Comparison of ENCODE assay signal across 17 cellular contexts in the genomic region with DNA sequence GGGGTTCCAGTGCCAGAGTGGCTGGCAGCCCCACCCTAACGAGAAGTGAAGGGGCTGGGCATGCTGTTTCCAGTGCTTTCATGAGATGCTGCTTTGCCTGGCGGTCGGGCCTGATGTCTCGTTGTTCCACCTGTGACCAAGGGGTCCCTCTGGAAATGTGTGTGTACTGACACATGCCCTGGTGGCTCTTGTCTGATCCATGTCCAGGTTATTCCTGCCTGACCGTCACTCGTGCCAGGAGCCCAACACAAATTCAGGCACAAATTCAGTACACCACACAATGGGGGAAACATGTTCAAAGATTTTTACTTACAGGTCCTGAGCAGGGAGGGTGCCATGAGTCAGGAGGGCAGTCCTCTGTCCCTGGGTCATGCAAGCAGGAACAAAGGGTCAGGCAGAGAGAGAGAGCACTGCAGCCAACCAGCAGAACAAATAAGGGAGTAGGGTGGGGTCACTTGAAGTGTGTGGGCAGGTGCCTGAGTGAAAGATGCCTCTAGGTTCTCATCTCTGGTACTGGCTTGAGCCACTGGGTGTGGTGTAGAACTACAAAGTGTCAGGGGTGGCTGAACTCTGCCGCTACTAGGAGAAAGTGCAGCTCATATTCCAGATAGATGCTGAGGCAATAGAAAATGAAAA.
DNase-seq lines count a peak whose midpoint lies in the region; ATAC-seq, FAIRE-seq and TF ChIP-seq lines count a peak whose summit lies in the region.
"Had no signal": no experiment of that assay in that cellular context is flagged by ENCODE, and none has a peak within 500 bp of the region (broad histone marks: within the 10 kb centered on the region; RNA-seq: fewer than 3 reads in every experiment).

No MANE protein-coding gene starts in this region.

- peak; percentile 51 for DNase-seq in activated effector memory CD4-positive, alpha-beta T cell treated with anti-CD3 and anti-CD28 coated beads, Interleukin-2, amount 50 U/mL, for 16 hours
- DNase-seq in activated effector memory CD4-positive, alpha-beta T cell treated with Interleukin-2 at 50 U/mL for 16 hours: no peak
- DNase-seq in K562 (ENCODE audit: extremely low read depth in 1 of 4, low spot score in 3 of 4): peak in 2 of 4 experiments; percentile 43 to 47
- no peak for DNase-seq in mucosa of descending colon
- DNase-seq in upper lobe of right lung: no peak
- no peak for DNase-seq in hepatic stellate cell (ENCODE audit: low spot score)
- DNase-seq in hepatocyte (ENCODE audit: low spot score): no peak
- DNase-seq: activated CD4-positive, alpha-beta T cell treated with anti-CD3 and anti-CD28 coated beads for 4 hours; CD8-positive, alpha-beta memory T cell; endodermal cell; KG1; MV-4-11; NCI-H1694 treated with DMSO at 0.1 percent for 48 hours had no signal

- no peak for TF ChIP-seq RAD21 in K562 (CRISPR knock-in tag; conservative IDR thresholded peaks at IDR 0.05 in 1 of 2, IDR thresholded peaks at IDR 0.05 in 1 of 2)

- intact Hi-C loops in K562 (cut with micrococcal nuclease) (loop anchor here (5.0 kb wide), 1 partner anchor 77 kb away; no protein-coding TSS in a partner anchor), mucosa of descending colon (cut with DNase I, micrococcal nuclease) (no loop called here), upper lobe of right lung (cut with DNase I) (no loop called here)

- no peaks in the 10 kb centered on the region for H3K36me3 ChIP-seq in K562 (ENCODE audit: control insufficient read depth, insufficient read depth, low read length)
- H3K36me3 ChIP-seq in mucosa of descending colon (ENCODE audit: low read depth): no peaks in the 10 kb centered on the region
- no peaks in the 10 kb centered on the region for H3K36me3 ChIP-seq in upper lobe of right lung
- H3K36me3 ChIP-seq in hepatocyte (replicated peaks; ENCODE audit: insufficient read depth, low read depth): no peaks in the 10 kb centered on the region

- H3K79me2 ChIP-seq in K562 (ENCODE audit: control insufficient read depth, insufficient read depth, low read length) (no peaks in the 10 kb centered on the region), hepatocyte (no peaks in the 10 kb centered on the region)

- TF ChIP-seq POLR2A in K562 (conservative IDR thresholded peaks at IDR 0.05): no peak

- H4K20me1 ChIP-seq in K562 (replicated peaks; ENCODE audit: control insufficient read depth, insufficient read depth, low read length): no peaks in the 10 kb centered on the region
- no peaks in the 10 kb centered on the region for H4K20me1 ChIP-seq in hepatocyte (ENCODE audit: insufficient read depth, poor library complexity, severe bottlenecking)

- H3K9me2 ChIP-seq in hepatocyte (replicated peaks; ENCODE audit: insufficient read depth): no peaks in the 10 kb centered on the region

- in situ Hi-C loops in K562 (cut with MboI): no loop called here

- TF ChIP-seq CTCF in K562 (IDR thresholded peaks at IDR 0.05 in 2 of 3, conservative IDR thresholded peaks at IDR 0.05 in 1 of 3; ENCODE audit: insufficient read depth in 2 of 3, low read depth in 1 of 3, low read length in 3 of 3): no peak
- no peak for TF ChIP-seq CTCF in mucosa of descending colon (IDR thresholded peaks at IDR 0.05)
- no peak for TF ChIP-seq CTCF in upper lobe of right lung (IDR thresholded peaks at IDR 0.05)
- no peak for TF ChIP-seq CTCF in hepatocyte (IDR thresholded peaks at IDR 0.05; ENCODE audit: poor library complexity)

- POLR2A ChIA-PET in K562 (lab: Yijun Ruan, JAX): interaction anchor here (3.3 kb wide), 1 partner anchor 9 kb away, joined by 13 read pairs; no protein-coding TSS in a partner anchor

- H3K9ac ChIP-seq in K562 (ENCODE audit: insufficient read depth in 1 of 2, low read depth in 2 of 2, low read length in 2 of 2): peak overlapping the region in 1 of 2 experiments; percentile 42; a peak in 2 of 4 replicates

- CTCF ChIA-PET in K562 (lab: Yijun Ruan, JAX; ENCODE audit: low intra/inter-chr PET ratio): interaction anchor here (1.8 kb wide), 1 partner anchor 289 kb away, joined by 4 read pairs; no protein-coding TSS in a partner anchor

- peak; percentile 78 for FAIRE-seq in K562 (lab: Jason Lieb, UNC)
- FAIRE-seq: astrocyte had no signal

- H2AFZ ChIP-seq in K562 (ENCODE audit: low read depth, low read length): no peak overlapping the region
- H2AFZ ChIP-seq in hepatocyte: no peak overlapping the region

- no peak overlapping the region for H3K27ac ChIP-seq in K562 (ENCODE audit: extremely low read depth, low read depth, low read length)
- no peak overlapping the region for H3K27ac ChIP-seq in upper lobe of right lung
- no peak overlapping the region for H3K27ac ChIP-seq in hepatocyte
- H3K27ac ChIP-seq: RWPE1, thoracic aorta had no signal

- H3K4me3 ChIP-seq in K562 (no peak overlapping the region), mucosa of descending colon (no peak overlapping the region), upper lobe of right lung (no peak overlapping the region), hepatocyte (no peak overlapping the region)
- H3K4me3 ChIP-seq: thoracic aorta had no signal

- H3K4me1 ChIP-seq in K562 (replicated peaks in 1 of 2; ENCODE audit: control insufficient read depth in 2 of 2, insufficient read depth in 2 of 2, low read length in 2 of 2) (peaks cover 15 to 22% of the 10 kb centered on the region in 2 experiments; a peak in 4 of 5 replicates), mucosa of descending colon (ENCODE audit: low read depth) (no peaks in the 10 kb centered on the region), upper lobe of right lung (no peaks in the 10 kb centered on the region), hepatocyte (ENCODE audit: insufficient read depth) (no peaks in the 10 kb centered on the region)

- BruUV-seq in K562 (replicated peaks; lab: Mats Ljungman, UMichigan): no TSS peak

- TF ChIP-seq EP300 in K562 (IDR thresholded peaks at IDR 0.05; ENCODE audit: low read length): no peak

- 0 out of 3 replicates have a peak, but pooled peaks have one; percentile 10 for ATAC-seq in K562
- peak; percentile 27 for ATAC-seq in mucosa of descending colon
- ATAC-seq in upper lobe of right lung: peak; percentile 19
- no peak for ATAC-seq in GM18519 (IDR thresholded peaks at IDR 0.05; ENCODE audit: low FRiP score, unreplicated experiment)

- H3K9me1 ChIP-seq in K562 (ENCODE audit: control insufficient read depth, insufficient read depth, low read length): no peaks in the 10 kb centered on the region

- 62% methylated on average over 7 of the region's 7 CpGs for WGBS in K562 (ENCODE audit: insufficient coverage, low coverage, missing lambda C conversion rate)
- WGBS in hepatocyte (ENCODE audit: low lambda C conversion rate, missing lambda C conversion rate): 93% methylated on average over 7 of the region's 7 CpGs

- no peaks in the 10 kb centered on the region for H3K27me3 ChIP-seq in K562 (ENCODE audit: control insufficient read depth in 2 of 2, insufficient read depth in 2 of 2, low read length in 2 of 2)
- H3K27me3 ChIP-seq in upper lobe of right lung: no peaks in the 10 kb centered on the region
- H3K27me3 ChIP-seq in hepatocyte: no peaks in the 10 kb centered on the region

- no peaks in the 10 kb centered on the region for H3K9me3 ChIP-seq in K562 (replicated peaks; ENCODE audit: control insufficient read depth, insufficient read depth, low read depth, low read length)
- H3K9me3 ChIP-seq in mucosa of descending colon: no peaks in the 10 kb centered on the region
- H3K9me3 ChIP-seq in upper lobe of right lung: no peaks in the 10 kb centered on the region
- H3K9me3 ChIP-seq in hepatocyte (ENCODE audit: low read depth): no peaks in the 10 kb centered on the region
- H3K9me3 ChIP-seq: thoracic aorta had no signal

- H3K4me2 ChIP-seq in K562 (ENCODE audit: insufficient read depth, low read length): no peak overlapping the region
- H3K4me2 ChIP-seq in hepatocyte: no peak overlapping the region

TF ChIP-seq in K562, 482 proteins besides CTCF, POLR2A, EP300 and RAD21:
- TF ChIP-seq, protein P1, sequence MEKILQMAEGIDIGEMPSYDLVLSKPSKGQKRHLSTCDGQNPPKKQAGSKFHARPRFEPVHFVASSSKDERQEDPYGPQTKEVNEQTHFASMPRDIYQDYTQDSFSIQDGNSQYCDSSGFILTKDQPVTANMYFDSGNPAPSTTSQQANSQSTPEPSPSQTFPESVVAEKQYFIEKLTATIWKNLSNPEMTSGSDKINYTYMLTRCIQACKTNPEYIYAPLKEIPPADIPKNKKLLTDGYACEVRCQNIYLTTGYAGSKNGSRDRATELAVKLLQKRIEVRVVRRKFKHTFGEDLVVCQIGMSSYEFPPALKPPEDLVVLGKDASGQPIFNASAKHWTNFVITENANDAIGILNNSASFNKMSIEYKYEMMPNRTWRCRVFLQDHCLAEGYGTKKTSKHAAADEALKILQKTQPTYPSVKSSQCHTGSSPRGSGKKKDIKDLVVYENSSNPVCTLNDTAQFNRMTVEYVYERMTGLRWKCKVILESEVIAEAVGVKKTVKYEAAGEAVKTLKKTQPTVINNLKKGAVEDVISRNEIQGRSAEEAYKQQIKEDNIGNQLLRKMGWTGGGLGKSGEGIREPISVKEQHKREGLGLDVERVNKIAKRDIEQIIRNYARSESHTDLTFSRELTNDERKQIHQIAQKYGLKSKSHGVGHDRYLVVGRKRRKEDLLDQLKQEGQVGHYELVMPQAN (IDR thresholded peaks at IDR 0.05; ENCODE audit: borderline replicate concordance): no peak
- TF ChIP-seq ZBTB8A (IDR thresholded peaks at IDR 0.05; ENCODE audit: partially characterized antibody) (no peak), FOXA3 (CRISPR knock-in tag; conservative IDR thresholded peaks at IDR 0.05 in 1 of 2, IDR thresholded peaks at IDR 0.05 in 1 of 2) (0 out of 4 replicates have a peak, but pooled peaks of 1 of the 2 experiments have one; percentile 13), CTBP1 (IDR thresholded peaks at IDR 0.05; ENCODE audit: borderline replicate concordance) (0 out of 2 replicates have a peak, but pooled peaks have one; percentile 28), EGR1 (conservative IDR thresholded peaks at IDR 0.05) (0 out of 2 replicates have a peak, but pooled peaks have one; percentile 40), CREBBP (IDR thresholded peaks at IDR 0.05; ENCODE audit: low read depth, low read length) (no peak), FOS (IDR thresholded peaks at IDR 0.05; ENCODE audit: extremely low read depth, insufficient read length) (no peak)
